ENCODE assay signal across 1 cellular context in the genomic region with DNA sequence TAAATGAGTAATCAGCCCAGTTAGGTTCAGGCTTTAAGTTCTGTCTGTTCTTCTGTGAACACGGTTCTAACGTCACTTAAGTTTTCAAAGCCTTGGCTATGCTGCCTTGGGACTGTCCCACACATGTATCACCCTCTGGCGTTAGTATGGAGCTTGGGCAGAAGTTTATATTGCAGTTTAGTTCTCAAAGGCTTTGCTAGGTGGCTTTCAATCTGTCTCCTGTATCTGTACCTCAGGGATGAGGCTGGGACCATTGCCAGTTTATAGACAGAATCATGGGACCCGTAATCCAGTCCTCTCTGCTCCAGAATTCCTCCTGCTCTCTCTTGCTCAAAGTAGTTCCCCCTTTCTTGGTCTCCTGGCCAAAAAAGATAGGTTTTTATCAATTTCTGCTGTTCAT.
TF ChIP-seq lines count a peak whose summit lies in the region.

No MANE protein-coding gene starts in this region.

TF ChIP-seq in endothelial cell of umbilical vein, 7 proteins besides CTCF, POLR2A, EP300 and RAD21 (continued from another document):
- no peak for TF ChIP-seq JUN (IDR thresholded peaks at IDR 0.05; ENCODE audit: borderline replicate concordance, insufficient read depth, insufficient read length, low read depth)
- TF ChIP-seq MYC (IDR thresholded peaks at IDR 0.05; ENCODE audit: low read depth, low read length), result no peak
